ENCODE assay signal across 9 cellular contexts in the genomic region with DNA sequence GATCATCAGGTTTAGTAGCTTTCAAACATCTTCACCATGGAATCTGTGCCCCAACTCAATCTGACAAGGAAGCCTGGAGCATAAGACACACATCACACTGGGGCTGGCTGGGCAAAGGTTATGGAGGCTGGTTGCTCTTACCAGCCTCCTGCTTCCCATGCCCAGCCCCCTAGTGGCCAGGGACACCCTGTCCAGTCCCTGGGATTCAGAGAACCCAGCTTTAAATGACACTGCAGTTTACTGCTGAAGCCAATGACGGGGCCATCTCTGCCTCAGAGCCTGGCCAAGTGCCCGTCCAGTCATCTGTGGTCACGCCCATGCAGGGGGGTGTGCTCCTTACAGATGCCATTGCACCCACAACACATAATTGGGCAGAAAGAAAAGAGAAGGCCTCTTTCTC.
DNase-seq lines count a peak whose midpoint lies in the region; FAIRE-seq and TF ChIP-seq lines count a peak whose summit lies in the region.
"Had no signal": no experiment of that assay in that cellular context is flagged by ENCODE, and none has a peak within 500 bp of the region (broad histone marks: within the 10 kb centered on the region; RNA-seq: fewer than 3 reads in every experiment).

No MANE protein-coding gene starts in this region.

- H3K9ac ChIP-seq in H1 (replicated peaks in 1 of 4; ENCODE audit: extremely low read depth in 1 of 4, low read depth in 3 of 4, low read length in 3 of 4) = no peak overlapping the region

- H3K27ac ChIP-seq in H1 (ENCODE audit: low read depth, low read length) = no peak overlapping the region
- no peak overlapping the region for H3K27ac ChIP-seq in osteoblast (ENCODE audit: low read depth, low read length)

- H3K27me3 ChIP-seq in H1 (replicated peaks in 1 of 4; ENCODE audit: control insufficient read depth in 3 of 4, extremely low read depth in 1 of 4, insufficient read depth in 3 of 4, low read length in 3 of 4) (no peaks in the 10 kb centered on the region), osteoblast (ENCODE audit: insufficient read depth, low read length) (no peaks in the 10 kb centered on the region)

- H3K4ac ChIP-seq in H1 (replicated peaks; ENCODE audit: insufficient read length, low read depth, low read length) = no peak overlapping the region

- H2BK5ac ChIP-seq in H1 (ENCODE audit: low read depth, low read length) = no peak overlapping the region

- no peaks in the 10 kb centered on the region for H3K9me3 Mint-ChIP-seq in T-helper 2 cell treated with Interferon-gamma antibody and Interleukin-4, amounts not matched to agents 5 μg/mL and 100 μg/mL, for 36 hours

- H3K9me3 ChIP-seq in H1 (ENCODE audit: insufficient read depth in 2 of 2, low read depth in 1 of 2, low read length in 1 of 2) (peaks cover 21 to 30% of the 10 kb centered on the region in 2 experiments), osteoblast (ENCODE audit: low read depth, low read length) (no peaks in the 10 kb centered on the region)

- H3K4me2 ChIP-seq in H1 (ENCODE audit: insufficient read depth in 1 of 2, low read depth in 2 of 2, low read length in 2 of 2) (no peak overlapping the region), osteoblast (ENCODE audit: insufficient read depth, low read length) (no peak overlapping the region)

- H3K18ac ChIP-seq in H1 (ENCODE audit: extremely low read depth, low read length) = no peak overlapping the region

- DNase-seq in GM12864 (ENCODE audit: low read depth) (no peak), H1 (ENCODE audit: low read depth in 1 of 2, low spot score in 2 of 2) (no peak), osteoblast (ENCODE audit: insufficient read length, low spot score, missing footprints) (no peak), NCI-H1092 treated with DMSO at 0.1 percent for 48 hours (lab: John Stamatoyannopoulos, UW) (no peak), NCI-H1436 (lab: John Stamatoyannopoulos, UW) (no peak)
- DNase-seq in T-helper 2 cell treated with Interferon-gamma antibody and Interleukin-4, amounts not matched to agents 5 μg/mL and 100 μg/mL, for 36 hours (ENCODE audit: low spot score) = no peak
- DNase-seq: aorta, KG1 had no signal

- no peaks in the 10 kb centered on the region for H3K79me2 ChIP-seq in H1 (ENCODE audit: control insufficient read depth in 1 of 2, insufficient read depth in 2 of 2, low read length in 2 of 2)
- H3K79me2 ChIP-seq in osteoblast (ENCODE audit: insufficient read depth, low read length) = no peaks in the 10 kb centered on the region

- H2BK20ac ChIP-seq in H1 (ENCODE audit: low read length) = no peak overlapping the region

- CTCF ChIA-PET in H1 (lab: Charles Lee; ENCODE audit: partially characterized antibody) = interaction anchor here (0.7 to 5.1 kb wide), 19 partner anchors 10 to 344 kb away, joined by 3 to 43 read pairs (median 5); no protein-coding TSS in a partner anchor

- H3K14ac ChIP-seq in H1 (ENCODE audit: insufficient read length) = no peak overlapping the region

- no peak for TF ChIP-seq EP300 in H1 (IDR thresholded peaks at IDR 0.05; ENCODE audit: borderline replicate concordance in 1 of 2, low read depth in 2 of 2, low read length in 2 of 2)

- H2BK12ac ChIP-seq in H1 (ENCODE audit: low read depth, low read length) = no peak overlapping the region

- H3K4me1 ChIP-seq in H1 (replicated peaks in 1 of 4; ENCODE audit: control insufficient read depth in 3 of 4, insufficient read depth in 4 of 4, low read length in 3 of 4) (no peaks in the 10 kb centered on the region), osteoblast (ENCODE audit: insufficient read depth, low read length) (no peaks in the 10 kb centered on the region)

- POLR2A ChIA-PET in H1 (lab: Charles Lee; ENCODE audit: partially characterized antibody) = no interaction called here

- no peaks in the 10 kb centered on the region for H3K4me1 Mint-ChIP-seq in T-helper 2 cell treated with Interferon-gamma antibody and Interleukin-4, amounts not matched to agents 5 μg/mL and 100 μg/mL, for 36 hours (ENCODE audit: low read depth)

- no peak overlapping the region for H2AK5ac ChIP-seq in H1 (ENCODE audit: low read depth, low read length)

- H2AFZ ChIP-seq in H1 (ENCODE audit: low read length) (no peak overlapping the region), osteoblast (ENCODE audit: low read length) (no peak overlapping the region)

- no peak overlapping the region for H4K8ac ChIP-seq in H1 (ENCODE audit: extremely low read depth, insufficient read depth, low read length)

- no peak overlapping the region for H3K27ac Mint-ChIP-seq in T-helper 2 cell treated with Interferon-gamma antibody and Interleukin-4, amounts not matched to agents 5 μg/mL and 100 μg/mL, for 36 hours

- H3K23ac ChIP-seq in H1 (ENCODE audit: insufficient read length) = no peak overlapping the region

- H3K79me1 ChIP-seq in H1 (ENCODE audit: low read depth, low read length) = no peaks in the 10 kb centered on the region

- 89% methylated on average over 3 of the region's 3 CpGs; no CpG with 5 or more reads in 1 of the 2 experiments for WGBS in H1 (ENCODE audit: extremely low coverage in 1 of 2, insufficient coverage in 1 of 2, insufficient read length in 1 of 2, insufficient replicate concordance in 2 of 2, low coverage in 1 of 2, low lambda C conversion rate in 2 of 2, missing lambda C conversion rate in 1 of 2), 2 experiments

- H4K20me1 ChIP-seq in H1 (replicated peaks in 1 of 2; ENCODE audit: control insufficient read depth in 1 of 2, insufficient read depth in 2 of 2, low read length in 2 of 2) (no peaks in the 10 kb centered on the region), osteoblast (ENCODE audit: insufficient read depth, low read length) (no peaks in the 10 kb centered on the region)

- TF ChIP-seq POLR2A in H1 (IDR thresholded peaks at IDR 0.05; ENCODE audit: control extremely low read depth in 1 of 2, low read depth in 2 of 2, low read length in 2 of 2) = no peak

- H4K91ac ChIP-seq in H1 (replicated peaks; ENCODE audit: insufficient read length, low read length) = no peak overlapping the region

- no peak overlapping the region for H2BK15ac ChIP-seq in H1 (ENCODE audit: low read length)

- H4K5ac ChIP-seq in H1 (ENCODE audit: insufficient read length, low read depth, low read length) = no peak overlapping the region

- no peak overlapping the region for H3K4me3 ChIP-seq in GM12864 (ENCODE audit: low read depth, low read length)
- no peak overlapping the region for H3K4me3 ChIP-seq in H1 (ENCODE audit: extremely low read depth in 1 of 4, insufficient read depth in 2 of 4, low read depth in 3 of 4, low read length in 4 of 4)
- no peak overlapping the region for H3K4me3 ChIP-seq in osteoblast (ENCODE audit: insufficient read depth, low read length)

- peaks cover 19% of the 10 kb centered on the region; the same call in 1 of the 2 replicates for H3K23me2 ChIP-seq in H1 (ENCODE audit: low read depth, low read length)

- no peaks in the 10 kb centered on the region for H3K27me3 Mint-ChIP-seq in T-helper 2 cell treated with Interferon-gamma antibody and Interleukin-4, amounts not matched to agents 5 μg/mL and 100 μg/mL, for 36 hours (ENCODE audit: low read depth)

- H3K36me3 Mint-ChIP-seq in T-helper 2 cell treated with Interferon-gamma antibody and Interleukin-4, amounts not matched to agents 5 μg/mL and 100 μg/mL, for 36 hours (ENCODE audit: low read depth) = no peaks in the 10 kb centered on the region

- no peak overlapping the region for H3K4me3 Mint-ChIP-seq in T-helper 2 cell treated with Interferon-gamma antibody and Interleukin-4, amounts not matched to agents 5 μg/mL and 100 μg/mL, for 36 hours

- H3K36me3 ChIP-seq in H1 (ENCODE audit: control insufficient read depth in 2 of 4, insufficient read depth in 4 of 4, low read length in 3 of 4) = no peaks in the 10 kb centered on the region
- H3K36me3 ChIP-seq in osteoblast (ENCODE audit: insufficient read depth, low read length) = no peaks in the 10 kb centered on the region

- no peak overlapping the region for H2BK120ac ChIP-seq in H1 (replicated peaks; ENCODE audit: low read depth, low read length)

- peak in 1 of 2 experiments; percentile 52; a peak in 2 of 4 replicates for TF ChIP-seq RAD21 in H1 (IDR thresholded peaks at IDR 0.05 in 1 of 2, conservative IDR thresholded peaks at IDR 0.05 in 1 of 2; ENCODE audit: low read depth in 2 of 2, low read length in 2 of 2)

- no peak for FAIRE-seq in H1 (lab: Jason Lieb, UNC)

- H3K56ac ChIP-seq in H1 (replicated peaks; ENCODE audit: insufficient read length, low read depth, low read length) = no peak overlapping the region

- TF ChIP-seq CTCF in GM12864 (IDR thresholded peaks at IDR 0.05; ENCODE audit: low read depth, low read length, missing control alignments) = peak; percentile 5
- TF ChIP-seq CTCF in LNCAP (IDR thresholded peaks at IDR 0.05) = peak; percentile 55
- peak; percentile 38 to 45 (median 39) for TF ChIP-seq CTCF in H1 (IDR thresholded peaks at IDR 0.05; ENCODE audit: control extremely low read depth in 1 of 3, insufficient read depth in 1 of 3, low read depth in 1 of 3, low read length in 3 of 3)
- peak; percentile 29 for TF ChIP-seq CTCF in osteoblast (IDR thresholded peaks at IDR 0.05; ENCODE audit: extremely low read depth, low read depth, low read length)

TF ChIP-seq in H1, 55 proteins besides CTCF, POLR2A, EP300 and RAD21:
- TF ChIP-seq BACH1 (IDR thresholded peaks at IDR 0.05; ENCODE audit: low read length) = peak; percentile 42; the same call in 1 of the 2 replicates
- no peak for TF ChIP-seq SRF (IDR thresholded peaks at IDR 0.05; ENCODE audit: low read depth, low read length)
- TF ChIP-seq CBX8 (IDR thresholded peaks at IDR 0.05; ENCODE audit: borderline replicate concordance, low read depth, low read length) = no peak
- no peak for TF ChIP-seq HDAC2 (IDR thresholded peaks at IDR 0.05; ENCODE audit: borderline replicate concordance in 1 of 2, low read depth in 2 of 2, low read length in 2 of 2)

Comparison
In these comparisons a context has a peak if more than half of its experiments do, and no peak if none do; other contexts are left out.
1. CTCF ChIP-seq: peak in every context shown above with its lines; median percentile 55 in LNCAP; 39 in H1; 29 in osteoblast; 5 in GM12864.